Comparison of ENCODE assay signal across 32 cellular contexts in the genomic region with DNA sequence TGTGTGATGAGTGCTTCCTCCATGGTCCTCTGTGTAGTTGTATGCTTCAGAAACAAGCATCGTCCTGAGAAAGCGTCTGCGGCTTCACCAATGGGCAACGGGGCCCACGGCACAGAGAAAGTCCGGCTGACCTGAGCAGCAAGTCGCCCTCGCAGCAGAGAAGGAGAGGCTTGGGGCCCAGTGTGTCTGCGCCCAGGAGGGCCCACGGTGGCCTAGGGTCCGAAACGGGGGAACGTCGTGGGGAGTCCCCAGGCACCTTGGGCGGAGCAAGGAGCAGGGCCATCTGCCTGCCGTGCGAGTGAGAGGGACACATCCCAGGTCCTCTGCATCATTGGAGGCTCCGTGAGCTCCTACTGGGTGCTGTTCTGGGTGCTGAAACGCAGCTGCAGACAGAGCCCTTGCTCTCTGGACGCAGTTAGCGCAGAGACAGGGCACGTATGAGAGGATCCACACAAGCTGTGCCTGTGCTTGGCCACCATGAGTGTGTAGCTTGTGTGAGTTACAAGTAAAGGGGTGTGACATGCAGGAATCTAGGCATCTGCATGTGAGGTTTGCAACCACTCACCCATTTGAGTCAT.
"Had no signal": no experiment of that assay in that cellular context is flagged by ENCODE, and none has a peak within 500 bp of the region (broad histone marks: within the 10 kb centered on the region; RNA-seq: fewer than 3 reads in every experiment).

No MANE protein-coding gene starts in this region.

- H3K36me3 ChIP-seq: brain microvascular endothelial cell, Peyer's patch had no signal

- H3K9me3 ChIP-seq: Peyer's patch had no signal

- DNase-seq: activated CD4-positive, alpha-beta memory T cell treated with anti-CD3 and anti-CD28 coated beads, Interleukin-2, amount 10 ng/mL, durations not matched to agents 7 days and 5 days; activated CD4-positive, alpha-beta T cell treated with anti-CD3 and anti-CD28 coated beads for 1 hour; activated CD4-positive, alpha-beta T cell treated with anti-CD3 and anti-CD28 coated beads for 48 hours; activated CD4-positive, CD25-positive, alpha-beta regulatory T cell; activated CD8-positive, alpha-beta memory T cell treated with anti-CD3 and anti-CD28 coated beads for 24 hours; activated CD8-positive, alpha-beta memory T cell treated with anti-CD3 and anti-CD28 coated beads, Interleukin-2, amount 10 ng/mL, durations not matched to agents 7 days and 5 days; activated CD8-positive, alpha-beta memory T cell treated with anti-CD3 and anti-CD28 coated beads, Interleukin-2, amount 50 U/mL, for 48 hours; activated effector memory CD4-positive, alpha-beta T cell treated with Interleukin-2 at 50 U/mL for 16 hours; activated naive CD4-positive, alpha-beta T cell treated with anti-CD3 and anti-CD28 coated beads, Interleukin-2, amount 10 ng/mL, durations not matched to agents 7 days and 5 days; activated naive CD8-positive, alpha-beta T cell treated with anti-CD3 and anti-CD28 coated beads, Interleukin-2, amount 50 U/mL, for 24 hours; activated T-cell treated with anti-CD3 and anti-CD28 coated beads, Interleukin-2, amount 50 U/mL, for 48 hours; aorta; brain microvascular endothelial cell; central memory CD4-positive, alpha-beta T cell; Karpas-422; NCI-H1048; NCI-H1105 treated with DMSO at 0.1 percent for 48 hours; NCI-H1436; NCI-H1694; NCI-H1930; NCI-H2081 treated with DMSO at 0.1 percent for 48 hours; NCI-H345; NCI-H524 treated with DMSO at 0.1 percent for 48 hours; Peyer's patch; Right ventricle myocardium superior; RPMI8226; T-cell; T-helper 2 cell; T1000 had no signal

- H3K27ac ChIP-seq: brain microvascular endothelial cell, Peyer's patch, VCaP had no signal

- H3K27ac Mint-ChIP-seq: activated CD4-positive, alpha-beta memory T cell treated with anti-CD3 and anti-CD28 coated beads, Interleukin-2, amount 10 ng/mL, durations not matched to agents 7 days and 5 days; activated CD8-positive, alpha-beta memory T cell treated with anti-CD3 and anti-CD28 coated beads, Interleukin-2, amount 10 ng/mL, durations not matched to agents 7 days and 5 days; activated naive CD4-positive, alpha-beta T cell treated with anti-CD3 and anti-CD28 coated beads, Interleukin-2, amount 10 ng/mL, durations not matched to agents 7 days and 5 days; activated naive CD8-positive, alpha-beta T cell; activated naive CD8-positive, alpha-beta T cell treated with anti-CD3 and anti-CD28 coated beads, Interleukin-2, amount 50 U/mL, for 24 hours; T-cell had no signal

- H3K4me1 ChIP-seq: Peyer's patch had no signal

- H3K27me3 ChIP-seq: brain microvascular endothelial cell, Peyer's patch had no signal

- FAIRE-seq: colon had no signal

- H3K4me1 Mint-ChIP-seq: activated CD4-positive, alpha-beta memory T cell treated with anti-CD3 and anti-CD28 coated beads, Interleukin-2, amount 10 ng/mL, durations not matched to agents 7 days and 5 days; activated CD8-positive, alpha-beta memory T cell treated with anti-CD3 and anti-CD28 coated beads, Interleukin-2, amount 10 ng/mL, durations not matched to agents 7 days and 5 days; activated naive CD4-positive, alpha-beta T cell treated with anti-CD3 and anti-CD28 coated beads, Interleukin-2, amount 10 ng/mL, durations not matched to agents 7 days and 5 days; activated naive CD8-positive, alpha-beta T cell treated with anti-CD3 and anti-CD28 coated beads, Interleukin-2, amount 50 U/mL, for 24 hours had no signal

- H3K9me3 Mint-ChIP-seq: activated CD4-positive, alpha-beta memory T cell treated with anti-CD3 and anti-CD28 coated beads, Interleukin-2, amount 10 ng/mL, durations not matched to agents 7 days and 5 days; activated naive CD4-positive, alpha-beta T cell treated with anti-CD3 and anti-CD28 coated beads, Interleukin-2, amount 10 ng/mL, durations not matched to agents 7 days and 5 days; activated naive CD8-positive, alpha-beta T cell treated with anti-CD3 and anti-CD28 coated beads, Interleukin-2, amount 50 U/mL, for 24 hours; T-cell had no signal

- H3K4me3 ChIP-seq: Peyer's patch had no signal

- H3K4me3 Mint-ChIP-seq: activated CD4-positive, alpha-beta memory T cell treated with anti-CD3 and anti-CD28 coated beads, Interleukin-2, amount 10 ng/mL, durations not matched to agents 7 days and 5 days; activated CD8-positive, alpha-beta memory T cell treated with anti-CD3 and anti-CD28 coated beads, Interleukin-2, amount 10 ng/mL, durations not matched to agents 7 days and 5 days; activated naive CD4-positive, alpha-beta T cell treated with anti-CD3 and anti-CD28 coated beads, Interleukin-2, amount 10 ng/mL, durations not matched to agents 7 days and 5 days; activated naive CD8-positive, alpha-beta T cell; activated naive CD8-positive, alpha-beta T cell treated with anti-CD3 and anti-CD28 coated beads, Interleukin-2, amount 50 U/mL, for 24 hours; T-cell had no signal

- H3K36me3 Mint-ChIP-seq: activated CD8-positive, alpha-beta memory T cell treated with anti-CD3 and anti-CD28 coated beads, Interleukin-2, amount 10 ng/mL, durations not matched to agents 7 days and 5 days; activated naive CD4-positive, alpha-beta T cell treated with anti-CD3 and anti-CD28 coated beads, Interleukin-2, amount 10 ng/mL, durations not matched to agents 7 days and 5 days; activated naive CD8-positive, alpha-beta T cell; T-cell had no signal

- ATAC-seq: activated CD8-positive, alpha-beta memory T cell treated with anti-CD3 and anti-CD28 coated beads, Interleukin-2, amount 10 ng/mL, durations not matched to agents 7 days and 5 days; activated naive CD8-positive, alpha-beta T cell treated with anti-CD3 and anti-CD28 coated beads, Interleukin-2, amount 50 U/mL, for 24 hours; T-cell had no signal
